Comparison of ENCODE assay signal across 15 cellular contexts in the genomic region with DNA sequence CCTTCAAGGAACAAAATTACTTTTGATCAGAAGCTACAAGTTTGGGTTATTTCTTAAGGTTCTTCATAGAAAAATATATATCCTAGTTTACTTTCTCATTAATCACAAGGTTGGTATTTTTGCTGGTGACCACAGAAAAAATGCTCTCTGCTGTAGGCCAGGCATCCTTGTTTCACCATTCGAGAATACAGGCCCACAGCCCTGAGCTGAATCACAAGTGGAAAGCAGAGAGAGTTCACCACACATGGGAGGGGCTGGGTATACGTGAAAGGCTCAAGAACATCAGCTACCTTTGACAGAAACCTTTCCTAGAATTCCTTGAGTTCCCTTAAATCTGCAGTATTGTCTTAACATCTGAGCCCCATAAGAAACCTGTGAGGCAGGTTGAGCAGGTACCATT. TPM values are rescaled to one million over a fixed set of nuclear protein-coding genes. Genes with fewer than 3 reads are reported as not detected.
DNase-seq lines count a peak whose midpoint lies in the region; ATAC-seq and TF ChIP-seq lines count a peak whose summit lies in the region.
"Had no signal": no experiment of that assay in that cellular context is flagged by ENCODE, and none has a peak within 500 bp of the region (broad histone marks: within the 10 kb centered on the region; RNA-seq: fewer than 3 reads in every experiment).

No MANE protein-coding gene starts in this region.

- intact Hi-C loops in ovary (cut with DNase I): no loop called here

- TF ChIP-seq CTCF in epithelial cell of esophagus (IDR thresholded peaks at IDR 0.05; ENCODE audit: insufficient read depth, low read depth, low read length, missing control alignments): no peak
- no peak for TF ChIP-seq CTCF in ovary (IDR thresholded peaks at IDR 0.05)

- H3K9me3 Mint-ChIP-seq in activated naive CD8-positive, alpha-beta T cell treated with anti-CD3 and anti-CD28 coated beads, Interleukin-2, amount 50 U/mL, for 24 hours: no peaks in the 10 kb centered on the region

- TF ChIP-seq POLR2A in ovary (IDR thresholded peaks at IDR 0.05): no peak

- H3K27ac Mint-ChIP-seq in activated naive CD8-positive, alpha-beta T cell treated with anti-CD3 and anti-CD28 coated beads, Interleukin-2, amount 50 U/mL, for 24 hours: no peak overlapping the region

- H3K4me1 Mint-ChIP-seq in activated naive CD8-positive, alpha-beta T cell treated with anti-CD3 and anti-CD28 coated beads, Interleukin-2, amount 50 U/mL, for 24 hours: no peaks in the 10 kb centered on the region

- no peaks in the 10 kb centered on the region for H3K4me1 ChIP-seq in ovary (ENCODE audit: insufficient read depth)

- no peaks in the 10 kb centered on the region for H3K36me3 ChIP-seq in ovary

- 70 to 79% (median 75%) methylated on average over 2 of the region's 2 CpGs for WGBS in ovary, 3 donors

- H3K4me3 ChIP-seq in epithelial cell of esophagus (ENCODE audit: low read length): no peak overlapping the region
- no peak overlapping the region for H3K4me3 ChIP-seq in ovary

- peaks cover 2% of the 10 kb centered on the region for H3K27me3 Mint-ChIP-seq in activated naive CD8-positive, alpha-beta T cell treated with anti-CD3 and anti-CD28 coated beads, Interleukin-2, amount 50 U/mL, for 24 hours

- H3K36me3 Mint-ChIP-seq in activated naive CD8-positive, alpha-beta T cell treated with anti-CD3 and anti-CD28 coated beads, Interleukin-2, amount 50 U/mL, for 24 hours (ENCODE audit: low read depth): no peaks in the 10 kb centered on the region

- no peaks in the 10 kb centered on the region for H3K9me3 ChIP-seq in ovary

- H3K27ac ChIP-seq in ovary: no peak overlapping the region

- no peak for ATAC-seq in stimulated activated naive CD8-positive, alpha-beta T cell treated with anti-CD3 and anti-CD28 coated beads, Interleukin-15, Interleukin-2, amounts not matched to agents 100 U/mL and 50 U/mL, for 24 hours
- no peak for ATAC-seq in activated naive CD8-positive, alpha-beta T cell treated with anti-CD3 and anti-CD28 coated beads, Interleukin-2, amount 50 U/mL, for 24 hours
- ATAC-seq: HCT116 had no signal

- H3K4me3 Mint-ChIP-seq in activated naive CD8-positive, alpha-beta T cell treated with anti-CD3 and anti-CD28 coated beads, Interleukin-2, amount 50 U/mL, for 24 hours: no peak overlapping the region

- no peak for TF ChIP-seq EP300 in ovary (IDR thresholded peaks at IDR 0.05)

- peak; percentile 41 for DNase-seq in EL
- DNase-seq in M059J (ENCODE audit: low read depth): peak; percentile 47
- peak; percentile 16 for DNase-seq in epithelial cell of esophagus (ENCODE audit: low read depth)
- DNase-seq in non-pigmented ciliary epithelial cell (ENCODE audit: low read depth): peak; percentile 10
- no peak for DNase-seq in ovary
- no peak for DNase-seq in activated CD4-positive, alpha-beta T cell treated with anti-CD3 and anti-CD28 coated beads for 48 hours
- DNase-seq in stimulated activated naive CD8-positive, alpha-beta T cell treated with anti-CD3 and anti-CD28 coated beads, Interleukin-15, Interleukin-2, amounts not matched to agents 100 U/mL and 50 U/mL, for 24 hours: no peak
- DNase-seq in activated naive CD8-positive, alpha-beta T cell treated with anti-CD3 and anti-CD28 coated beads, Interleukin-2, amount 50 U/mL, for 24 hours: no peak
- DNase-seq: ACHN, C1 segment of cervical spinal cord, DMS153, NCI-H1092 treated with DMSO at 0.1 percent for 48 hours, NCI-H1694 treated with DMSO at 0.1 percent for 48 hours, SHP77 treated with DMSO at 0.1 percent for 48 hours had no signal

- no peaks in the 10 kb centered on the region for H3K27me3 ChIP-seq in ovary

RNA-seq across cellular contexts. Expression of a gene that starts 23.2 kb away (rescaled TPM):
- total RNA-seq in M059J (2014; rRNA removed; shearing (Covaris generic)): 2.1 and 9.4 TPM in 2 replicates
- total RNA-seq in ovary: 10 to 100 TPM in 5 of 7 donors, 1 to 10 TPM in 2; 7.3 to 28.9 (median 11.5) TPM
- polyA plus RNA-seq in ovary: 1 to 10 TPM; 5.4 to 6.7 TPM

Comparison
In these comparisons a context has a peak if more than half of its experiments do, and no peak if none do; other contexts are left out.
1. DNase-seq: peak in EL (single experiment), M059J (single experiment), epithelial cell of esophagus (single experiment) and non-pigmented ciliary epithelial cell (single experiment); none in ovary (0 of 5), activated CD4-positive, alpha-beta T cell treated with anti-CD3 and anti-CD28 coated beads for 48 hours (single experiment), stimulated activated naive CD8-positive, alpha-beta T cell treated with anti-CD3 and anti-CD28 coated beads, Interleukin-15, Interleukin-2, amounts not matched to agents 100 U/mL and 50 U/mL, for 24 hours (single experiment) and activated naive CD8-positive, alpha-beta T cell treated with anti-CD3 and anti-CD28 coated beads, Interleukin-2, amount 50 U/mL, for 24 hours (single experiment).